1 cellular context compared by ENCODE assay signal in genomic region chr16:71461686-71462648, GRCh38.
TF ChIP-seq lines count a peak whose summit lies in the region.

TSS of gene ZNF23 (minus strand) at chr16:71462247. CDS start at chr16:71456796, 5,451 bp downstream.

TF ChIP-seq in K562, 482 proteins besides CTCF, POLR2A, EP300 and RAD21 (continued from another document and continues in another):
- TF ChIP-seq RREB1 (CRISPR knock-in tag; IDR thresholded peaks at IDR 0.05), result peak; percentile 11; the same call in 1 of the 2 replicates
- no peak for TF ChIP-seq PCBP2 (IDR thresholded peaks at IDR 0.05; ENCODE audit: low read depth, low read length, poor library complexity, severe bottlenecking)
- TF ChIP-seq ARID1B (IDR thresholded peaks at IDR 0.05), result no peak; the same call in 1 of the 2 replicates
- peak; percentile 53 for TF ChIP-seq HMGN3 (IDR thresholded peaks at IDR 0.05; ENCODE audit: borderline replicate concordance, extremely low read depth, insufficient read length, low read depth, low read length)
- TF ChIP-seq, protein P1, sequence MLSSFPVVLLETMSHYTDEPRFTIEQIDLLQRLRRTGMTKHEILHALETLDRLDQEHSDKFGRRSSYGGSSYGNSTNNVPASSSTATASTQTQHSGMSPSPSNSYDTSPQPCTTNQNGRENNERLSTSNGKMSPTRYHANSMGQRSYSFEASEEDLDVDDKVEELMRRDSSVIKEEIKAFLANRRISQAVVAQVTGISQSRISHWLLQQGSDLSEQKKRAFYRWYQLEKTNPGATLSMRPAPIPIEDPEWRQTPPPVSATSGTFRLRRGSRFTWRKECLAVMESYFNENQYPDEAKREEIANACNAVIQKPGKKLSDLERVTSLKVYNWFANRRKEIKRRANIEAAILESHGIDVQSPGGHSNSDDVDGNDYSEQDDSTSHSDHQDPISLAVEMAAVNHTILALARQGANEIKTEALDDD (IDR thresholded peaks at IDR 0.05), result no peak
- no peak; the same call in 1 of the 2 replicates for TF ChIP-seq BCOR (IDR thresholded peaks at IDR 0.05)
- no peak for TF ChIP-seq DNMT1 (IDR thresholded peaks at IDR 0.05)
- no peak; the same call in 1 of the 2 replicates for TF ChIP-seq NFRKB (IDR thresholded peaks at IDR 0.05; ENCODE audit: low read depth)
- TF ChIP-seq ZBTB34 (CRISPR knock-in tag; IDR thresholded peaks at IDR 0.05), result no peak
- peak; percentile 58; the same call in 1 of the 2 replicates for TF ChIP-seq MBD2 (IDR thresholded peaks at IDR 0.05; ENCODE audit: borderline replicate concordance, low read depth)
- TF ChIP-seq C11orf30 (IDR thresholded peaks at IDR 0.05; ENCODE audit: low read depth), result peak; percentile 98
- peak; percentile 80 for TF ChIP-seq TOE1 (IDR thresholded peaks at IDR 0.05; ENCODE audit: borderline replicate concordance)
- TF ChIP-seq TOE1 (CRISPR knock-in tag; IDR thresholded peaks at IDR 0.05; ENCODE audit: borderline replicate concordance, low read depth), result peak; percentile 68; the same call in 1 of the 2 replicates
- no peak for TF ChIP-seq ARID2 (IDR thresholded peaks at IDR 0.05)
- TF ChIP-seq FOXJ3 (CRISPR knock-in tag; IDR thresholded peaks at IDR 0.05), result no peak
- TF ChIP-seq THAP12 (CRISPR knock-in tag; IDR thresholded peaks at IDR 0.05), result peak; percentile 98
- TF ChIP-seq RUNX1 (IDR thresholded peaks at IDR 0.05; ENCODE audit: low read depth), result no peak
- TF ChIP-seq NCOA1 (IDR thresholded peaks at IDR 0.05; ENCODE audit: low read depth), result no peak
- TF ChIP-seq NFATC3 (IDR thresholded peaks at IDR 0.05), result no peak
- peak; percentile 98 for TF ChIP-seq KDM5B (IDR thresholded peaks at IDR 0.05; ENCODE audit: insufficient replicate concordance, low read depth, low read length)
- TF ChIP-seq TEAD1 (CRISPR knock-in tag; IDR thresholded peaks at IDR 0.05), result peak in 1 of 2 experiments; percentile 72; a peak in 2 of 4 replicates
- TF ChIP-seq ZNF695 (CRISPR knock-in tag; IDR thresholded peaks at IDR 0.05), result no peak
- TF ChIP-seq, protein P2, sequence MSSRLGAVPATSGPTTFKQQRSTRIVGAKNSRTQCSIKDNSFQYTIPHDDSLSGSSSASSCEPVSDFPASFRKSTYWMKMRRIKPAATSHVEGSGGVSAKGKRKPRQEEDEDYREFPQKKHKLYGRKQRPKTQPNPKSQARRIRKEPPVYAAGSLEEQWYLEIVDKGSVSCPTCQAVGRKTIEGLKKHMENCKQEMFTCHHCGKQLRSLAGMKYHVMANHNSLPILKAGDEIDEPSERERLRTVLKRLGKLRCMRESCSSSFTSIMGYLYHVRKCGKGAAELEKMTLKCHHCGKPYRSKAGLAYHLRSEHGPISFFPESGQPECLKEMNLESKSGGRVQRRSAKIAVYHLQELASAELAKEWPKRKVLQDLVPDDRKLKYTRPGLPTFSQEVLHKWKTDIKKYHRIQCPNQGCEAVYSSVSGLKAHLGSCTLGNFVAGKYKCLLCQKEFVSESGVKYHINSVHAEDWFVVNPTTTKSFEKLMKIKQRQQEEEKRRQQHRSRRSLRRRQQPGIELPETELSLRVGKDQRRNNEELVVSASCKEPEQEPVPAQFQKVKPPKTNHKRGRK (tag; IDR thresholded peaks at IDR 0.05), result no peak
- peak; percentile 20; the same call in 1 of the 2 replicates for TF ChIP-seq ZBTB1 (CRISPR knock-in tag; IDR thresholded peaks at IDR 0.05; ENCODE audit: borderline replicate concordance, low read depth)
- no peak for TF ChIP-seq DMBX1 (CRISPR knock-in tag; IDR thresholded peaks at IDR 0.05; ENCODE audit: borderline replicate concordance)
- TF ChIP-seq ZNF212 (CRISPR knock-in tag; IDR thresholded peaks at IDR 0.05), result no peak
- peak; percentile 91; the same call in 1 of the 2 replicates for TF ChIP-seq NKRF (IDR thresholded peaks at IDR 0.05; ENCODE audit: borderline replicate concordance)
- TF ChIP-seq ARID4B (CRISPR knock-in tag; IDR thresholded peaks at IDR 0.05), result peak; percentile 89
- TF ChIP-seq FIP1L1 (IDR thresholded peaks at IDR 0.05; ENCODE audit: low read depth, low read length, poor library complexity, severe bottlenecking), result peak; percentile 76
- no peak for TF ChIP-seq ZNF175 (CRISPR knock-in tag; IDR thresholded peaks at IDR 0.05; ENCODE audit: low read depth)
- TF ChIP-seq CREB1 (IDR thresholded peaks at IDR 0.05), result peak; percentile 92
- TF ChIP-seq CREB1 (CRISPR knock-in tag; IDR thresholded peaks at IDR 0.05), result peak; percentile 97
- no peak for TF ChIP-seq HDAC6 (IDR thresholded peaks at IDR 0.05; ENCODE audit: low read depth, low read length)
- TF ChIP-seq, protein P3, sequence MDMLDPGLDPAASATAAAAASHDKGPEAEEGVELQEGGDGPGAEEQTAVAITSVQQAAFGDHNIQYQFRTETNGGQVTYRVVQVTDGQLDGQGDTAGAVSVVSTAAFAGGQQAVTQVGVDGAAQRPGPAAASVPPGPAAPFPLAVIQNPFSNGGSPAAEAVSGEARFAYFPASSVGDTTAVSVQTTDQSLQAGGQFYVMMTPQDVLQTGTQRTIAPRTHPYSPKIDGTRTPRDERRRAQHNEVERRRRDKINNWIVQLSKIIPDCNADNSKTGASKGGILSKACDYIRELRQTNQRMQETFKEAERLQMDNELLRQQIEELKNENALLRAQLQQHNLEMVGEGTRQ (CRISPR knock-in tag; IDR thresholded peaks at IDR 0.05), result peak; percentile 21; the same call in 1 of the 2 replicates
- no peak for TF ChIP-seq SAFB (IDR thresholded peaks at IDR 0.05; ENCODE audit: borderline replicate concordance, low read depth, low read length)
- no peak for TF ChIP-seq PRPF4 (IDR thresholded peaks at IDR 0.05; ENCODE audit: insufficient read depth, low read depth, low read length, poor library complexity, severe bottlenecking)
- no peak for TF ChIP-seq ZNF75A (CRISPR knock-in tag; IDR thresholded peaks at IDR 0.05)
- no peak for TF ChIP-seq THRB (CRISPR knock-in tag; conservative IDR thresholded peaks at IDR 0.05)
- peak; percentile 100 for TF ChIP-seq PHF8 (IDR thresholded peaks at IDR 0.05; ENCODE audit: borderline replicate concordance, low read length)
- no peak for TF ChIP-seq ZNF133 (CRISPR knock-in tag; IDR thresholded peaks at IDR 0.05)
- TF ChIP-seq ASH1L (IDR thresholded peaks at IDR 0.05; ENCODE audit: borderline replicate concordance, low read depth, partially characterized antibody), result no peak
